1 cellular context compared by ENCODE assay signal in the genomic region with DNA sequence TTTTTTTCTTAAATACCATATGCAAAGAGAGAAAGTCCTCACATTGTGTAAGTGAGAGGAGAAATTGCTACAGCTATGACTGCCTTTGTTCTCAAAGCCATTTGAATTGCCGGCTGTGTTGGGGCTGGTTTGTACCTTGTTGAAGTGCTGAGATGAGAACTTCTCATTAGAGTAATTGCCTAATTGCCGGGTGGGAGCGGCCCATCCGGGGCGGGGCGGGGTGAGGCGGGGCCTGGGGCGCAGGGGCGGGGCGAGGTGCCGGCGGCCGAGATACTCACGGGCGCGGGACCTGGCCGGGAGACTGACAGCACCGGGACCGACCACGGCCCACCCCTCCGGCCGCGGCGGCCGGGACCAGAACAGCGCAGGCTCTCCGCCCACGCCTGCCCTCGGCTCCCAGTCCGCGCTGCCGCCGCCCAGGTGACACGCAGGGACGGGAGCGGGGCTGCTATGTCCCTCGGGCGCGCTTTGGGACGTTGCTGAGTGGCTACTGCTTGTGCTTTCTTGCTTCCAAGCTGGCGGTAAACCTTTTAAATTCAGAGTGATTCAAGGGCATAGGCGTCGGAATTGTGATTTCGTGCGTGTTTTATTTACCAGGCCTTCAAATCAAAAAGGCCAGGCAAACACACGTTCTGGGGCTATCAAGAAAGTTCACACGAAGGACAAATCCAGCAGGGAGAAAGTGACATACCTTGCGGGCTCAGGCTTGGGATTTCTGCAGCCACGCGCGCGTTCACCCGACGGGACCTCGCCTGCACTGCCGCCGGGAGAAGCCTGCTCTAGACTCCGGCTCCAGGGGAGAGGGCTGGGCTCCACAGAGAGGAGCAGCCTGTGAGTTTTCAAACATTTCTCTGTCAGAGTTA.
TF ChIP-seq lines count a peak whose summit lies in the region.

No MANE protein-coding gene starts in this region.

TF ChIP-seq in A549, 52 proteins besides CTCF, POLR2A, EP300 and RAD21 (continued from another document):
- TF ChIP-seq KDM1A (IDR thresholded peaks at IDR 0.05; ENCODE audit: low read depth) (no peak), FOXS1 (CRISPR knock-in tag; IDR thresholded peaks at IDR 0.05) (no peak), RNF2 (IDR thresholded peaks at IDR 0.05; ENCODE audit: borderline replicate concordance, low read depth) (no peak), GATA3 (IDR thresholded peaks at IDR 0.05; ENCODE audit: borderline replicate concordance) (no peak), ZC3H11A (IDR thresholded peaks at IDR 0.05) (no peak), POLR2AphosphoS2 (conservative IDR thresholded peaks at IDR 0.05; ENCODE audit: low read length) (no peak), BHLHE40 (IDR thresholded peaks at IDR 0.05; ENCODE audit: low read depth, low read length) (no peak), CHD4 (IDR thresholded peaks at IDR 0.05; ENCODE audit: borderline replicate concordance) (no peak), JUNB (IDR thresholded peaks at IDR 0.05) (no peak), ESRRA (IDR thresholded peaks at IDR 0.05; ENCODE audit: borderline replicate concordance, low read length) (no peak), KDM5A (IDR thresholded peaks at IDR 0.05) (no peak), ZFP36 (IDR thresholded peaks at IDR 0.05; ENCODE audit: borderline replicate concordance, partially characterized antibody) (no peak), FOSL2 (IDR thresholded peaks at IDR 0.05) (no peak), FOSL2 (CRISPR knock-in tag; IDR thresholded peaks at IDR 0.05) (no peak), RARB (CRISPR knock-in tag; IDR thresholded peaks at IDR 0.05) (no peak), HOXB13 (CRISPR knock-in tag; IDR thresholded peaks at IDR 0.05; ENCODE audit: low read depth) (no peak), HOXA7 (CRISPR knock-in tag; IDR thresholded peaks at IDR 0.05) (0 out of 2 replicates have a peak, but pooled peaks have one; percentile 55), RCOR1 (IDR thresholded peaks at IDR 0.05; ENCODE audit: low read depth, low read length) (no peak), JUN (IDR thresholded peaks at IDR 0.05) (peak; percentile 14 to 70; a peak in 2 of 5 replicates), CBX2 (IDR thresholded peaks at IDR 0.05; ENCODE audit: borderline replicate concordance, low read depth) (no peak)
- TF ChIP-seq, protein P1, sequence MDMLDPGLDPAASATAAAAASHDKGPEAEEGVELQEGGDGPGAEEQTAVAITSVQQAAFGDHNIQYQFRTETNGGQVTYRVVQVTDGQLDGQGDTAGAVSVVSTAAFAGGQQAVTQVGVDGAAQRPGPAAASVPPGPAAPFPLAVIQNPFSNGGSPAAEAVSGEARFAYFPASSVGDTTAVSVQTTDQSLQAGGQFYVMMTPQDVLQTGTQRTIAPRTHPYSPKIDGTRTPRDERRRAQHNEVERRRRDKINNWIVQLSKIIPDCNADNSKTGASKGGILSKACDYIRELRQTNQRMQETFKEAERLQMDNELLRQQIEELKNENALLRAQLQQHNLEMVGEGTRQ (IDR thresholded peaks at IDR 0.05), result no peak
- TF ChIP-seq, protein P2, sequence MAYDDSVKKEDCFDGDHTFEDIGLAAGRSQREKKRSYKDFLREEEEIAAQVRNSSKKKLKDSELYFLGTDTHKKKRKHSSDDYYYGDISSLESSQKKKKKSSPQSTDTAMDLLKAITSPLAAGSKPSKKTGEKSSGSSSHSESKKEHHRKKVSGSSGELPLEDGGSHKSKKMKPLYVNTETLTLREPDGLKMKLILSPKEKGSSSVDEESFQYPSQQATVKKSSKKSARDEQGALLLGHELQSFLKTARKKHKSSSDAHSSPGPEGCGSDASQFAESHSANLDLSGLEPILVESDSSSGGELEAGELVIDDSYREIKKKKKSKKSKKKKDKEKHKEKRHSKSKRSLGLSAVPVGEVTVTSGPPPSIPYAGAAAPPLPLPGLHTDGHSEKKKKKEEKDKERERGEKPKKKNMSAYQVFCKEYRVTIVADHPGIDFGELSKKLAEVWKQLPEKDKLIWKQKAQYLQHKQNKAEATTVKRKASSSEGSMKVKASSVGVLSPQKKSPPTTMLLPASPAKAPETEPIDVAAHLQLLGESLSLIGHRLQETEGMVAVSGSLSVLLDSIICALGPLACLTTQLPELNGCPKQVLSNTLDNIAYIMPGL (CRISPR knock-in tag; IDR thresholded peaks at IDR 0.05; ENCODE audit: borderline replicate concordance), result no peak
- TF ChIP-seq, protein P3, sequence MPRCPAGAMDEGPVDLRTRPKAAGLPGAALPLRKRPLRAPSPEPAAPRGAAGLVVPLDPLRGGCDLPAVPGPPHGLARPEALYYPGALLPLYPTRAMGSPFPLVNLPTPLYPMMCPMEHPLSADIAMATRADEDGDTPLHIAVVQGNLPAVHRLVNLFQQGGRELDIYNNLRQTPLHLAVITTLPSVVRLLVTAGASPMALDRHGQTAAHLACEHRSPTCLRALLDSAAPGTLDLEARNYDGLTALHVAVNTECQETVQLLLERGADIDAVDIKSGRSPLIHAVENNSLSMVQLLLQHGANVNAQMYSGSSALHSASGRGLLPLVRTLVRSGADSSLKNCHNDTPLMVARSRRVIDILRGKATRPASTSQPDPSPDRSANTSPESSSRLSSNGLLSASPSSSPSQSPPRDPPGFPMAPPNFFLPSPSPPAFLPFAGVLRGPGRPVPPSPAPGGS (IDR thresholded peaks at IDR 0.05), result no peak
- TF ChIP-seq, protein P4, sequence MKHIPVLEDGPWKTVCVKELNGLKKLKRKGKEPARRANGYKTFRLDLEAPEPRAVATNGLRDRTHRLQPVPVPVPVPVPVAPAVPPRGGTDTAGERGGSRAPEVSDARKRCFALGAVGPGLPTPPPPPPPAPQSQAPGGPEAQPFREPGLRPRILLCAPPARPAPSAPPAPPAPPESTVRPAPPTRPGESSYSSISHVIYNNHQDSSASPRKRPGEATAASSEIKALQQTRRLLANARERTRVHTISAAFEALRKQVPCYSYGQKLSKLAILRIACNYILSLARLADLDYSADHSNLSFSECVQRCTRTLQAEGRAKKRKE (CRISPR knock-in tag; IDR thresholded peaks at IDR 0.05; ENCODE audit: low read depth), result no peak
- TF ChIP-seq, protein P5, sequence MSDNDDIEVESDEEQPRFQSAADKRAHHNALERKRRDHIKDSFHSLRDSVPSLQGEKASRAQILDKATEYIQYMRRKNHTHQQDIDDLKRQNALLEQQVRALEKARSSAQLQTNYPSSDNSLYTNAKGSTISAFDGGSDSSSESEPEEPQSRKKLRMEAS (IDR thresholded peaks at IDR 0.05), result peak; percentile 67
TF ChIP-seq in A549: peak in this region for 8.
